In the genomic region with DNA sequence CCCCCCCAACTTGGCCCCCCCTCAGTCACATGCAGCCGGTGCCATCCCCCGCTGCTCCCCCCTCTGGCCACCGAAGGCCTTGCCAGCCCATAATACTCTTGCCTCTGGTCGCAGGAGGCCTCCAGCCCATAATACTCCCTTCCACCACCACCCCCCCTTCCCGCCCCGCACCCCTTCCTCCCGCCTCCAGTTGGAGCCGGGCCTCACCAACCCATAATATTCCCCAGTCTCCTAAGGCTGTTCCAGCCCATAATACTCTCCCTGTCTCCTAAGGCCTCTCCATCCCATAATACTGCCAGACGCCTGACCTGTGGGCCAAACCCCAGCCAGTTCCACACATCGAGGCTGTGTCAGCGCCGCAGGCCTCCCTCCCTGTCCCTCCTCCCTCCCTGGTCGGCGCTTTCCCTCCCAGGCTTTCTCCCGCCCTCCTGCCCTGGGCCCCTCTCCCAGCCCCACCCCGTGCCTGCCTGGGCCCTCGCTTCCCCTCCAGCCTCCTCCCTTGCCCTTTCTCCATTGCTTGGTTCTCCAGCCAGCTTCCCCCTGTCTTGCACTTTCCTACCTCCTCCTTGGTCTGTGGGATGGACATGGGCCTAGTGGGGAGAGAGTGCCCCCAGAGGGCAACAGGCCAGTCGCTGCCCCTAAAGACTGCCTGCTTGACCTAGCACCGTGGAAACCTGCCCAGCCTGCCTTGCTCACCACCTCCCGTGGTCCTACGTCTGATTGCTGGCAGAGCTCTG, we compare ENCODE assay signal across 8 cellular contexts. TPM values are rescaled to one million over a fixed set of nuclear protein-coding genes. Genes with fewer than 3 reads are reported as not detected.
A peak's percentile ranks its signal among the peaks of the same experiment; 100 is the strongest.
DNase-seq lines count a peak whose midpoint lies in the region; ATAC-seq lines count a peak whose summit lies in the region.

No MANE protein-coding gene starts in this region.

- H3K4me3 ChIP-seq in duodenal mucosa (ENCODE audit: low read depth in 1 of 2, low read length in 2 of 2), result peak overlapping the region in 1 of 2 donors; percentile 48

- ATAC-seq in GM21423 (IDR thresholded peaks at IDR 0.05; ENCODE audit: unreplicated experiment) (peak; percentile 41), left lobe of liver (peak; percentile 82), HG02588 (IDR thresholded peaks at IDR 0.05; ENCODE audit: unreplicated experiment) (no peak)
- peak; percentile 49 for ATAC-seq in stimulated activated effector memory CD8-positive, alpha-beta T cell treated with anti-CD3 and anti-CD28 coated beads, Interleukin-12 subunit alpha, Interleukin-12 subunit beta, amount 100 ng/mL, for 72 hours

- H3K9me3 Mint-ChIP-seq in stimulated activated effector memory CD8-positive, alpha-beta T cell treated with anti-CD3 and anti-CD28 coated beads, Interleukin-12 subunit alpha, Interleukin-12 subunit beta, amount 100 ng/mL, for 72 hours, result no peaks in the 10 kb centered on the region

- DNase-seq in AML-193 (lab: John Stamatoyannopoulos, UW), result peak; percentile 94 to 95
- DNase-seq in NCI-H2107 treated with DMSO at 0.1 percent for 48 hours (lab: John Stamatoyannopoulos, UW; ENCODE audit: unreplicated experiment), result peak; percentile 97
- peak; percentile 94 for DNase-seq in UCSD-AML1 (lab: John Stamatoyannopoulos, UW; ENCODE audit: unreplicated experiment)
- DNase-seq in left lobe of liver (ENCODE audit: low spot score), result peak; percentile 86
- DNase-seq in stimulated activated effector memory CD8-positive, alpha-beta T cell treated with anti-CD3 and anti-CD28 coated beads, Interleukin-12 subunit alpha, Interleukin-12 subunit beta, amount 100 ng/mL, for 72 hours (ENCODE audit: low spot score in 2 of 2), result peak in 1 of 2 donors; percentile 62

- peak overlapping the region; percentile 27 for H3K4me3 Mint-ChIP-seq in stimulated activated effector memory CD8-positive, alpha-beta T cell treated with anti-CD3 and anti-CD28 coated beads, Interleukin-12 subunit alpha, Interleukin-12 subunit beta, amount 100 ng/mL, for 72 hours

- peaks cover 24% of the 10 kb centered on the region for H3K36me3 Mint-ChIP-seq in stimulated activated effector memory CD8-positive, alpha-beta T cell treated with anti-CD3 and anti-CD28 coated beads, Interleukin-12 subunit alpha, Interleukin-12 subunit beta, amount 100 ng/mL, for 72 hours

- peaks cover 22 to 25% of the 10 kb centered on the region in 2 donors for H3K4me1 ChIP-seq in duodenal mucosa (ENCODE audit: control insufficient read depth in 1 of 2, insufficient read depth in 2 of 2, low read length in 2 of 2)

- peaks cover 55% of the 10 kb centered on the region for H3K4me1 Mint-ChIP-seq in stimulated activated effector memory CD8-positive, alpha-beta T cell treated with anti-CD3 and anti-CD28 coated beads, Interleukin-12 subunit alpha, Interleukin-12 subunit beta, amount 100 ng/mL, for 72 hours

- peak overlapping the region; percentile 71 for H3K27ac Mint-ChIP-seq in stimulated activated effector memory CD8-positive, alpha-beta T cell treated with anti-CD3 and anti-CD28 coated beads, Interleukin-12 subunit alpha, Interleukin-12 subunit beta, amount 100 ng/mL, for 72 hours

- peak overlapping the region; percentile 13 to 53 for H3K9ac ChIP-seq in duodenal mucosa (ENCODE audit: low read depth in 1 of 2, low read length in 2 of 2)

- no peaks in the 10 kb centered on the region for H3K9me3 ChIP-seq in duodenal mucosa (ENCODE audit: control insufficient read depth in 1 of 2, low read length in 2 of 2)

- peak overlapping the region; percentile 90 for H3K27ac ChIP-seq in duodenal mucosa (ENCODE audit: low read depth, low read length)

- no peaks in the 10 kb centered on the region for H3K36me3 ChIP-seq in duodenal mucosa (ENCODE audit: control insufficient read depth in 1 of 2, insufficient read depth in 2 of 2, low read length in 2 of 2)

- no peaks in the 10 kb centered on the region for H3K27me3 ChIP-seq in duodenal mucosa (ENCODE audit: control insufficient read depth in 1 of 2, insufficient read depth in 2 of 2, low read length in 2 of 2)

RNA-seq across cellular contexts. Expression of gene CHD4, which starts 6.8 kb away (rescaled TPM):
- total RNA-seq in left lobe of liver, result 87.3 TPM

RNA-seq across cellular contexts. Expression of gene LPAR5, which starts 21.8 kb away (rescaled TPM):
- total RNA-seq in left lobe of liver, result 0.88 TPM

RNA-seq across cellular contexts. Expression of gene ACRBP, which starts 33.3 kb away (rescaled TPM):
- total RNA-seq in left lobe of liver, result 3.2 TPM

RNA-seq across cellular contexts. Expression of gene NOP2, which starts 45.9 kb away (rescaled TPM):
- 14.9 TPM for total RNA-seq in left lobe of liver

RNA-seq across cellular contexts. Expression of gene ING4, which starts 49.0 kb away (rescaled TPM):
- total RNA-seq in left lobe of liver, result 14.4 TPM
